ENCODE assay signal across 2 cellular contexts in genomic region chr21:36184561-36184960, GRCh38.
TF ChIP-seq lines count a peak whose summit lies in the region.

No MANE protein-coding gene starts in this region.

TF ChIP-seq in IMR-90, 13 proteins besides CTCF, POLR2A, EP300 and RAD21:
- TF ChIP-seq ELK1 (IDR thresholded peaks at IDR 0.05; ENCODE audit: borderline replicate concordance, low read depth, low read length): no peak
- TF ChIP-seq SMC3 (IDR thresholded peaks at IDR 0.05; ENCODE audit: low read depth, low read length): no peak
- TF ChIP-seq MAFK (IDR thresholded peaks at IDR 0.05; ENCODE audit: low read depth, low read length): no peak
- no peak for TF ChIP-seq CHD1 (IDR thresholded peaks at IDR 0.05; ENCODE audit: low read depth, low read length)
- TF ChIP-seq BHLHE40 (IDR thresholded peaks at IDR 0.05; ENCODE audit: low read depth, low read length): no peak
- no peak for TF ChIP-seq FOS (IDR thresholded peaks at IDR 0.05; ENCODE audit: low read depth, low read length)
- no peak for TF ChIP-seq MAZ (IDR thresholded peaks at IDR 0.05; ENCODE audit: borderline replicate concordance, low read depth, low read length)
- no peak for TF ChIP-seq RCOR1 (IDR thresholded peaks at IDR 0.05; ENCODE audit: insufficient replicate concordance, low read length)

TF ChIP-seq in H1, 55 proteins besides CTCF, POLR2A, EP300 and RAD21:
- TF ChIP-seq JUN (IDR thresholded peaks at IDR 0.05; ENCODE audit: low read depth, low read length) (no peak), BACH1 (IDR thresholded peaks at IDR 0.05; ENCODE audit: low read length) (no peak), CHD7 (IDR thresholded peaks at IDR 0.05; ENCODE audit: insufficient replicate concordance, low read length) (no peak), SIN3A (conservative IDR thresholded peaks at IDR 0.05 in 1 of 2, IDR thresholded peaks at IDR 0.05 in 1 of 2; ENCODE audit: low read depth in 1 of 2, low read length in 2 of 2) (no peak), BRCA1 (IDR thresholded peaks at IDR 0.05; ENCODE audit: low read depth, low read length) (no peak), FOSL1 (IDR thresholded peaks at IDR 0.05; ENCODE audit: insufficient read depth, low read depth, low read length) (no peak), CTBP2 (IDR thresholded peaks at IDR 0.05; ENCODE audit: borderline replicate concordance, insufficient read depth, insufficient read length, low read length) (no peak), KDM1A (IDR thresholded peaks at IDR 0.05; ENCODE audit: borderline replicate concordance, low read length) (no peak), SIX5 (IDR thresholded peaks at IDR 0.05; ENCODE audit: low read depth, low read length) (no peak), POU5F1 (IDR thresholded peaks at IDR 0.05; ENCODE audit: low read depth, low read length) (no peak), ASH2L (IDR thresholded peaks at IDR 0.05; ENCODE audit: low read length) (no peak)
